10 cellular contexts compared by ENCODE assay signal in genomic region chr10:12720217-12720981, GRCh38.
A peak's percentile ranks its signal among the peaks of the same experiment; 100 is the strongest.
DNase-seq lines count a peak whose midpoint lies in the region; ATAC-seq and TF ChIP-seq lines count a peak whose summit lies in the region.
"Had no signal": no experiment of that assay in that cellular context is flagged by ENCODE, and none has a peak within 500 bp of the region (broad histone marks: within the 10 kb centered on the region; RNA-seq: fewer than 3 reads in every experiment).

No MANE protein-coding gene starts in this region.

- H3K9ac ChIP-seq in mucosa of rectum (ENCODE audit: low read depth in 1 of 2, low read length in 2 of 2): peak overlapping the region in 1 of 2 donors; percentile 21
- H3K9ac ChIP-seq: BLaER1 had no signal

- H3K36me3 ChIP-seq in mucosa of rectum (ENCODE audit: control insufficient read depth in 2 of 2, insufficient read depth in 2 of 2, low read length in 2 of 2): no peaks in the 10 kb centered on the region
- H3K36me3 ChIP-seq: BLaER1 had no signal

- H3K4me3 ChIP-seq in epithelial cell of esophagus (ENCODE audit: low read length) (no peak overlapping the region), mucosa of rectum (ENCODE audit: low read length in 2 of 2) (no peak overlapping the region)
- H3K4me3 ChIP-seq: BLaER1 had no signal

- peaks cover 15 to 16% of the 10 kb centered on the region in 2 donors for H3K4me1 ChIP-seq in mucosa of rectum (ENCODE audit: control insufficient read depth in 2 of 2, insufficient read depth in 2 of 2, low read length in 2 of 2)
- H3K4me1 ChIP-seq: BLaER1 had no signal

- peak overlapping the region; percentile 46 to 74 for H3K27ac ChIP-seq in mucosa of rectum (ENCODE audit: low read depth in 2 of 2, low read length in 2 of 2)
- H3K27ac ChIP-seq: BLaER1 had no signal

- TF ChIP-seq CTCF in epithelial cell of esophagus (IDR thresholded peaks at IDR 0.05; ENCODE audit: insufficient read depth, low read depth, low read length, missing control alignments) (no peak), GM20000 (IDR thresholded peaks at IDR 0.05; ENCODE audit: extremely low read depth, missing control alignments) (no peak)

- ATAC-seq in HG03520 (IDR thresholded peaks at IDR 0.05; ENCODE audit: unreplicated experiment): no peak

- peak; percentile 14 for DNase-seq in NCI-H2171 treated with DMSO at 0.1 percent for 48 hours (lab: John Stamatoyannopoulos, UW)
- no peak for DNase-seq in NCI-H2171 (lab: John Stamatoyannopoulos, UW)
- peak; percentile 95 for DNase-seq in NCI-H82 (lab: John Stamatoyannopoulos, UW)
- peak; percentile 98 for DNase-seq in epithelial cell of esophagus (ENCODE audit: low read depth)
- DNase-seq in GOT3 (lab: John Stamatoyannopoulos, UW): no peak
- DNase-seq in GM20000 (ENCODE audit: low spot score): no peak
- DNase-seq: natural killer cell had no signal

- H3K27me3 ChIP-seq in mucosa of rectum (ENCODE audit: control insufficient read depth in 2 of 2, insufficient read depth in 2 of 2, low read length in 2 of 2): no peaks in the 10 kb centered on the region
- H3K27me3 ChIP-seq: BLaER1 had no signal

- no peaks in the 10 kb centered on the region for H3K9me3 ChIP-seq in mucosa of rectum (ENCODE audit: control insufficient read depth in 2 of 2, low read length in 2 of 2)

Comparison
In these comparisons a context has a peak if more than half of its experiments do, and no peak if none do; other contexts are left out.
1. DNase-seq: peak in NCI-H2171 treated with DMSO at 0.1 percent for 48 hours (single experiment), NCI-H82 (single experiment) and epithelial cell of esophagus (single experiment); none in NCI-H2171 (single experiment), GOT3 (single experiment) and GM20000 (single experiment).